ENCODE assay signal across 17 cellular contexts in genomic region chrX:43500240-43500639, GRCh38.
DNase-seq lines count a peak whose midpoint lies in the region; ATAC-seq and TF ChIP-seq lines count a peak whose summit lies in the region.
"Had no signal": no experiment of that assay in that cellular context is flagged by ENCODE, and none has a peak within 500 bp of the region (broad histone marks: within the 10 kb centered on the region; RNA-seq: fewer than 3 reads in every experiment).

No MANE protein-coding gene starts in this region.

- H3K4me3 ChIP-seq in SJCRH30: no peak overlapping the region
- peak overlapping the region; percentile 0 for H3K4me3 ChIP-seq in neural progenitor cell
- H3K4me3 ChIP-seq: HAP-1, MG63 had no signal

- H3K9ac ChIP-seq in neural progenitor cell: peak overlapping the region; percentile 44

- H3K27ac ChIP-seq in SJCRH30: peak overlapping the region; percentile 43
- peak overlapping the region; percentile 55 for H3K27ac ChIP-seq in neural progenitor cell

- H3K9me3 Mint-ChIP-seq in neural progenitor cell: peaks cover 2% of the 10 kb centered on the region
- H3K9me3 Mint-ChIP-seq: CD8-positive, alpha-beta memory T cell had no signal

- peak overlapping the region; percentile 51 for H3K4me2 ChIP-seq in neural progenitor cell

- H3K27me3 Mint-ChIP-seq in neural progenitor cell (ENCODE audit: insufficient read depth, low read depth): no peaks in the 10 kb centered on the region
- H3K27me3 Mint-ChIP-seq: CD8-positive, alpha-beta memory T cell had no signal

- H3F3A ChIP-seq in neural progenitor cell (ENCODE audit: low read depth): peaks cover 17% of the 10 kb centered on the region

- H3K4me1 ChIP-seq in SJCRH30 (peaks cover 4% of the 10 kb centered on the region), neural progenitor cell (peaks cover 33% of the 10 kb centered on the region)
- H3K4me1 ChIP-seq: HAP-1 had no signal

- no peak overlapping the region for H3K27ac Mint-ChIP-seq in neural progenitor cell
- H3K27ac Mint-ChIP-seq: CD8-positive, alpha-beta memory T cell had no signal

- H3K36me3 Mint-ChIP-seq in neural progenitor cell: no peaks in the 10 kb centered on the region
- H3K36me3 Mint-ChIP-seq: CD8-positive, alpha-beta memory T cell had no signal

- TF ChIP-seq CTCF in neural progenitor cell (IDR thresholded peaks at IDR 0.05): no peak

- no peaks in the 10 kb centered on the region for H4K20me1 ChIP-seq in neural progenitor cell (ENCODE audit: low read depth)

- DNase-seq in ELF-1 (ENCODE audit: low read depth, low spot score): peak; percentile 41
- DNase-seq in SJCRH30: peak; percentile 14 to 65
- DNase-seq in iPS DF 4.7 (ENCODE audit: extremely low read depth, low spot score): peak; percentile 3
- peak; percentile 45 for DNase-seq in neural progenitor cell (ENCODE audit: low spot score)
- no peak for DNase-seq in activated CD4-positive, alpha-beta T cell treated with anti-CD3 and anti-CD28 coated beads for 48 hours
- no peak for DNase-seq in COLO668 (lab: John Stamatoyannopoulos, UW; ENCODE audit: unreplicated experiment)
- DNase-seq: C1 segment of cervical spinal cord; CD8-positive, alpha-beta memory T cell; DMS79 treated with DMSO at 0.1 percent for 48 hours; Kasumi-1; MG63; NCI-H1092; NCI-H1436 treated with DMSO at 0.1 percent for 48 hours; NCI-H2029; SHP77 treated with DMSO at 0.1 percent for 48 hours had no signal

- no peaks in the 10 kb centered on the region for H3K79me2 ChIP-seq in neural progenitor cell (ENCODE audit: low read depth)

- H3K4me3 Mint-ChIP-seq in neural progenitor cell: no peak overlapping the region
- H3K4me3 Mint-ChIP-seq: CD8-positive, alpha-beta memory T cell had no signal

- peaks cover 15% of the 10 kb centered on the region for H3K4me1 Mint-ChIP-seq in neural progenitor cell

- H3K36me3 ChIP-seq in SJCRH30 (no peaks in the 10 kb centered on the region), neural progenitor cell (no peaks in the 10 kb centered on the region)
- H3K36me3 ChIP-seq: HAP-1, MG63 had no signal

- ATAC-seq in HG03025 (IDR thresholded peaks at IDR 0.05; ENCODE audit: low FRiP score, unreplicated experiment): no peak

- no peaks in the 10 kb centered on the region for H3K27me3 ChIP-seq in SJCRH30
- no peaks in the 10 kb centered on the region for H3K27me3 ChIP-seq in neural progenitor cell
- H3K27me3 ChIP-seq: MG63 had no signal

- H2AFZ ChIP-seq in neural progenitor cell (replicated peaks): peak overlapping the region; percentile 58

- no peaks in the 10 kb centered on the region for H3K9me3 ChIP-seq in SJCRH30 (replicated peaks)
- H3K9me3 ChIP-seq in neural progenitor cell (ENCODE audit: low read depth): no peaks in the 10 kb centered on the region
- H3K9me3 ChIP-seq: HAP-1, MG63 had no signal

Comparison
In these comparisons a context has a peak if more than half of its experiments do, and no peak if none do; other contexts are left out.
1. DNase-seq: peak in ELF-1 (single experiment), SJCRH30 (2 of 2), iPS DF 4.7 (single experiment) and neural progenitor cell (single experiment); none in activated CD4-positive, alpha-beta T cell treated with anti-CD3 and anti-CD28 coated beads for 48 hours (single experiment) and COLO668 (single experiment).